9 cellular contexts compared by ENCODE assay signal in the genomic region with DNA sequence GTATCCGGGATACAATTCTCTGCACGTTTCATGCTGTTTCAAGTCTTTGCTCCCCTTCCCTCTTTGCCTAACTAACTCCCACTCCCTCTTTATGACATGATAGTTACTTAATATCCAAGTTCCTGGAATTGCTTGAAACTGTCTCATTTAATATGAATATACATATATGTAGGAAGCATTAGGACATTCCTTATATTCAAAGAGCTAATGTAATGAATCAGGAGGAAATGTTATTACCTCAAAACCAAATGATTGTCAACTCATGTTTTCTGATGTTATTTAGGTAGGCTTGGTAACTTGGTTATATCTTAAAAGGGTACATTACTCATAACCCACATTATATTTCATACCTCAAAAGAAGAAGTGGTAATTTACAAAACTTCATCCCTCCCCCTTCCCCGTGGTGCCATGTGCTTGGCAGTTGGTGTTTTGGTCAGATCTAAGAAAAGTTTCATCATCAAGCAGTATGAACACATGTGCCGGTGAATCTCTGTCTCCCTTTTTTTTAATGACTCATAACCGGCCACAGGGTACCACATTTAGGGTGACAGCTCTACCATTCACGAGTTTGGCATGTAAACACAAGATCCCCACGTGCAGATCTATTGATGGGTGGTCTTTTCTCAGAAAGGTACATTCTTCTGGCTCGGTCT. TPM values are rescaled to one million over a fixed set of nuclear protein-coding genes. Genes with fewer than 3 reads are reported as not detected.
DNase-seq lines count a peak whose midpoint lies in the region; ATAC-seq lines count a peak whose summit lies in the region.
"Had no signal": no experiment of that assay in that cellular context is flagged by ENCODE, and none has a peak within 500 bp of the region (broad histone marks: within the 10 kb centered on the region; RNA-seq: fewer than 3 reads in every experiment).

No MANE protein-coding gene starts in this region.

- H3K27me3 Mint-ChIP-seq in activated naive CD8-positive, alpha-beta T cell treated with anti-CD3 and anti-CD28 coated beads, Interleukin-2, amount 10 ng/mL, durations not matched to agents 7 days and 5 days = no peaks in the 10 kb centered on the region

- POLR2A ChIA-PET in activated naive CD8-positive, alpha-beta T cell treated with anti-CD3 and anti-CD28 coated beads, Interleukin-2, amount 10 ng/mL, durations not matched to agents 7 days and 5 days (lab: Charles Lee) = no interaction called here

- peaks cover 10% of the 10 kb centered on the region for H3K36me3 Mint-ChIP-seq in activated naive CD8-positive, alpha-beta T cell treated with anti-CD3 and anti-CD28 coated beads, Interleukin-2, amount 10 ng/mL, durations not matched to agents 7 days and 5 days

- no peaks in the 10 kb centered on the region for H3K9me3 Mint-ChIP-seq in activated naive CD8-positive, alpha-beta T cell treated with anti-CD3 and anti-CD28 coated beads, Interleukin-2, amount 10 ng/mL, durations not matched to agents 7 days and 5 days

- peak overlapping the region; percentile 17 for H3K27ac Mint-ChIP-seq in activated naive CD8-positive, alpha-beta T cell treated with anti-CD3 and anti-CD28 coated beads, Interleukin-2, amount 10 ng/mL, durations not matched to agents 7 days and 5 days

- H3K4me1 Mint-ChIP-seq in activated naive CD8-positive, alpha-beta T cell treated with anti-CD3 and anti-CD28 coated beads, Interleukin-2, amount 10 ng/mL, durations not matched to agents 7 days and 5 days = peaks cover 14% of the 10 kb centered on the region

- DNase-seq in RPMI7951 (ENCODE audit: low read depth) = peak; percentile 83
- no peak for DNase-seq in activated naive CD8-positive, alpha-beta T cell treated with anti-CD3 and anti-CD28 coated beads, Interleukin-2, amount 10 ng/mL, durations not matched to agents 7 days and 5 days
- DNase-seq in stimulated activated CD4-positive, alpha-beta T cell treated with anti-CD3 and anti-CD28 coated beads, Interleukin-1b, Interleukin-23, amount 100 ng/mL, for 48 hours = peak; percentile 78
- no peak for DNase-seq in islet precursor cell
- DNase-seq in NCI-H2196 treated with DMSO at 0.1 percent for 48 hours (lab: John Stamatoyannopoulos, UW; ENCODE audit: unreplicated experiment) = no peak
- no peak for DNase-seq in NCI-H1105 treated with DMSO at 0.1 percent for 48 hours (lab: John Stamatoyannopoulos, UW)

- ATAC-seq in GM18861 (IDR thresholded peaks at IDR 0.05; ENCODE audit: unreplicated experiment) = peak; percentile 88
- ATAC-seq in HG02884 (IDR thresholded peaks at IDR 0.05; ENCODE audit: unreplicated experiment) = peak; percentile 72
- ATAC-seq in activated naive CD8-positive, alpha-beta T cell treated with anti-CD3 and anti-CD28 coated beads, Interleukin-2, amount 10 ng/mL, durations not matched to agents 7 days and 5 days (ENCODE audit: low read depth) = peak; percentile 81

- H3K4me3 Mint-ChIP-seq in activated naive CD8-positive, alpha-beta T cell treated with anti-CD3 and anti-CD28 coated beads, Interleukin-2, amount 10 ng/mL, durations not matched to agents 7 days and 5 days = peak overlapping the region; percentile 59

RNA-seq across cellular contexts. Expression of gene HCAR2, which starts 56.5 kb away (rescaled TPM):
- not detected in 2 replicates for total RNA-seq in RPMI7951 (2014; rRNA removed; shearing (Covaris generic))
- total RNA-seq in activated naive CD8-positive, alpha-beta T cell treated with anti-CD3 and anti-CD28 coated beads, Interleukin-2, amount 10 ng/mL, durations not matched to agents 7 days and 5 days = not detected
- total RNA-seq: activated CD8-positive, alpha-beta memory T cell treated with anti-CD3 and anti-CD28 coated beads for 36 hours had no signal

Comparison
In these comparisons a context has a peak if more than half of its experiments do, and no peak if none do; other contexts are left out.
1. DNase-seq: peak in RPMI7951 (single experiment) and stimulated activated CD4-positive, alpha-beta T cell treated with anti-CD3 and anti-CD28 coated beads, Interleukin-1b, Interleukin-23, amount 100 ng/mL, for 48 hours (single experiment); none in activated naive CD8-positive, alpha-beta T cell treated with anti-CD3 and anti-CD28 coated beads, Interleukin-2, amount 10 ng/mL, durations not matched to agents 7 days and 5 days (single experiment), islet precursor cell (single experiment), NCI-H2196 treated with DMSO at 0.1 percent for 48 hours (single experiment) and NCI-H1105 treated with DMSO at 0.1 percent for 48 hours (single experiment).
2. Peak in every context shown above with its lines, with median percentiles within 50 percentile points of each other: ATAC-seq.